ENCODE assay signal across 20 cellular contexts in the genomic region with DNA sequence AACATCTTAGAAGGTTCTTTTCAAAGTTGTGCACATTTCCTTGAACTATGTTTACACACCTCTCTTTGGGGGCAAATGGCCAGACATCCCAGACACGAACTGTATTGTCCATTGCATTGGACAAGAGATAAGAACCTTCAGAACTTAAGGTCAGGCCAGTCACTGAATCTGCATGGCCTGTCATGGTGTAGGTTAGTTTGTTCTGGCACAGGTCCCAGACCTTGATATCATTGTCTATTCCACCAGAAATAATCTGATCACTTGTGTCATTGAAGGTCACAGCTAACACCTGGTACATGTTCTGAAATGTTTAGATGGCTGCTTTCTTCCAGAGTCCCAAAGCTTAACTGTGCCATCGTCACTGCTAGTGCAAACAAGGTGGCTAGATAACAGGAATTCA. TPM values are rescaled to one million over a fixed set of nuclear protein-coding genes. Genes with fewer than 3 reads are reported as not detected.
"Had no signal": no experiment of that assay in that cellular context is flagged by ENCODE, and none has a peak within 500 bp of the region (broad histone marks: within the 10 kb centered on the region; RNA-seq: fewer than 3 reads in every experiment).

No MANE protein-coding gene starts in this region.

- DNase-seq: activated CD4-positive, alpha-beta T cell treated with anti-CD3 and anti-CD28 coated beads for 1 hour; activated CD4-positive, alpha-beta T cell treated with anti-CD3 and anti-CD28 coated beads, Interleukin-2, amount 50 U/mL, for 4 hours; activated naive CD4-positive, alpha-beta T cell treated with Interleukin-2 at 50 U/mL for 16 hours; activated naive CD8-positive, alpha-beta T cell treated with anti-CD3 and anti-CD28 coated beads, Interleukin-2, amount 50 U/mL, for 24 hours; activated T-cell treated with anti-CD3 and anti-CD28 coated beads for 4 hours; aorta; cerebellar nuclear complex; effector memory CD4-positive, alpha-beta T cell; foreskin keratinocyte; glutamatergic neuron; hypothalamus; kidney glomerular epithelial cell; nephron progenitor cell; occipital lobe; stimulated activated CD4-positive, alpha-beta T cell treated with anti-CD3 and anti-CD28 coated beads, Interleukin-15, amount 100 ng/mL, for 24 hours; stimulated activated CD4-positive, alpha-beta T cell treated with anti-CD3 and anti-CD28 coated beads, Interleukin-4, amount 100 ng/mL, for 24 hours; stimulated activated naive CD4-positive, alpha-beta T cell; substantia nigra; uterus had no signal

- ATAC-seq: activated naive CD8-positive, alpha-beta T cell treated with anti-CD3 and anti-CD28 coated beads, Interleukin-2, amount 50 U/mL, for 24 hours; activated T-helper 17 cell treated with anti-CD3 and anti-CD28 coated beads, Interleukin-2, amount 50 U/mL, for 72 hours; foreskin keratinocyte had no signal

RNA-seq across cellular contexts. Expression of a gene that starts 55.7 kb away (rescaled TPM):
- total RNA-seq: activated T-helper 17 cell treated with anti-CD3 and anti-CD28 coated beads, Interleukin-2, amount 50 U/mL, for 72 hours had no signal
